Comparison of ENCODE assay signal across 1 cellular context in the genomic region with DNA sequence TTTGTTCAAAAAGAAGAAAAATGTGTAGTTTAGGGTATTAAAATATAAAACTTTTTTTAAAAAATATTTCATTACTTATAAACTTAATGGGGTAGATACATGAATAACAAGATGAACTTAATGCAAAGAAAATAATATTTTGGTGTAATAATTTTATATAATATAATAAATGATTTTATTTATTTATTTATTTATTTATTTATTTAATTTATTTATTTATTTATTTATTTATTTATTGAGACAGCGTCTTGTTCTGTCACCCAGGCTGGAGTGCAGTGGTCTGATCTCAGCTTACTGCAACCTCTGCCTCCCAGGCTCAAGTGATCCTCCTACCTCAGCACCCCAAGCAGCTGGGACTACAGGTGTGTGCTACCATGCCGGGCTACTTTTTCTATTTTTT.
A peak's percentile ranks its signal among the peaks of the same experiment; 100 is the strongest.
TF ChIP-seq lines count a peak whose summit lies in the region.

No MANE protein-coding gene starts in this region.

TF ChIP-seq in HEK293, 187 proteins besides CTCF, POLR2A, EP300 and RAD21 (continued from another document and continues in another):
- TF ChIP-seq, protein P1, sequence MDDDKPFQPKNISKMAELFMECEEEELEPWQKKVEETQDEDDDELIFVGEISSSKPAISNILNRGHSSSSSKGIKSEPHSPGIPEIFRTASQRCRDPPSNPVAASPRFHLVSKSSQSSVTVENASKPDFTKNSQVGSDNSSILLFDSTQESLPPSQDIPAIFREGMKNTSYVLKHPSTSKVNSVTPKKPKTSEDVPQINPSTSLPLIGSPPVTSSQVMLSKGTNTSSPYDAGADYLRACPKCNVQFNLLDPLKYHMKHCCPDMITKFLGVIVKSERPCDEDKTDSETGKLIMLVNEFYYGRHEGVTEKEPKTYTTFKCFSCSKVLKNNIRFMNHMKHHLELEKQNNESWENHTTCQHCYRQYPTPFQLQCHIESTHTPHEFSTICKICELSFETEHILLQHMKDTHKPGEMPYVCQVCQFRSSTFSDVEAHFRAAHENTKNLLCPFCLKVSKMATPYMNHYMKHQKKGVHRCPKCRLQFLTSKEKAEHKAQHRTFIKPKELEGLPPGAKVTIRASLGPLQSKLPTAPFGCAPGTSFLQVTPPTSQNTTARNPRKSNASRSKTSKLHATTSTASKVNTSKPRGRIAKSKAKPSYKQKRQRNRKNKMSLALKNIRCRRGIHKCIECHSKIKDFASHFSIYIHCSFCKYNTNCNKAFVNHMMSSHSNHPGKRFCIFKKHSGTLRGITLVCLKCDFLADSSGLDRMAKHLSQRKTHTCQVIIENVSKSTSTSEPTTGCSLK (tag by site-specific recombination; IDR thresholded peaks at IDR 0.05): no peak
- TF ChIP-seq ZNF112 (tag by site-specific recombination; IDR thresholded peaks at IDR 0.05) (no peak), ZNF843 (tag by site-specific recombination; IDR thresholded peaks at IDR 0.05) (no peak), GLIS1 (tag by site-specific recombination; IDR thresholded peaks at IDR 0.05) (no peak), ZNF558 (tag by site-specific recombination; IDR thresholded peaks at IDR 0.05) (0 out of 2 replicates have a peak, but pooled peaks have one; percentile 36), ZNF354C (tag by site-specific recombination; IDR thresholded peaks at IDR 0.05; ENCODE audit: borderline replicate concordance, low read depth) (no peak), ZNF548 (tag by site-specific recombination; IDR thresholded peaks at IDR 0.05) (no peak), ZNF707 (tag by site-specific recombination; IDR thresholded peaks at IDR 0.05) (no peak), ZBTB48 (tag by site-specific recombination; IDR thresholded peaks at IDR 0.05) (no peak), ZNF114 (tag by site-specific recombination; IDR thresholded peaks at IDR 0.05) (no peak), TCF7L2 (IDR thresholded peaks at IDR 0.05; ENCODE audit: borderline replicate concordance, low read depth, low read length) (no peak), ZBTB8A (tag by site-specific recombination; IDR thresholded peaks at IDR 0.05) (peak; percentile 55; the same call in 1 of the 2 replicates), ZNF664 (tag by site-specific recombination; IDR thresholded peaks at IDR 0.05) (no peak), ZNF658 (tag by site-specific recombination; IDR thresholded peaks at IDR 0.05) (no peak), ZEB2 (tag by site-specific recombination; IDR thresholded peaks at IDR 0.05) (no peak), ZNF16 (tag by site-specific recombination; IDR thresholded peaks at IDR 0.05; ENCODE audit: low read depth) (no peak), ZNF791 (tag by site-specific recombination; IDR thresholded peaks at IDR 0.05) (no peak), ZXDB (tag by site-specific recombination; IDR thresholded peaks at IDR 0.05) (peak; percentile 45; the same call in 1 of the 2 replicates), ZNF433 (tag by site-specific recombination; IDR thresholded peaks at IDR 0.05; ENCODE audit: low read depth) (no peak), ZNF140 (tag by site-specific recombination; IDR thresholded peaks at IDR 0.05) (peak; percentile 60; the same call in 1 of the 2 replicates), ZNF175 (tag by site-specific recombination; IDR thresholded peaks at IDR 0.05) (no peak), ZNF670 (tag by site-specific recombination; IDR thresholded peaks at IDR 0.05; ENCODE audit: low read depth) (no peak), OSR2 (tag by site-specific recombination; IDR thresholded peaks at IDR 0.05) (no peak), ZNF549 (tag by site-specific recombination; IDR thresholded peaks at IDR 0.05) (no peak), OVOL3 (tag by site-specific recombination; IDR thresholded peaks at IDR 0.05) (no peak), ZNF132 (tag by site-specific recombination; IDR thresholded peaks at IDR 0.05; ENCODE audit: borderline replicate concordance) (no peak), ZNF133 (tag by site-specific recombination; IDR thresholded peaks at IDR 0.05) (no peak), ZNF561 (tag by site-specific recombination; IDR thresholded peaks at IDR 0.05; ENCODE audit: borderline replicate concordance) (no peak), SALL2 (tag by site-specific recombination; IDR thresholded peaks at IDR 0.05; ENCODE audit: borderline replicate concordance) (no peak), GLI4 (tag by site-specific recombination; IDR thresholded peaks at IDR 0.05) (no peak), ZNF660 (tag by site-specific recombination; IDR thresholded peaks at IDR 0.05) (no peak)
- TF ChIP-seq, protein P2, sequence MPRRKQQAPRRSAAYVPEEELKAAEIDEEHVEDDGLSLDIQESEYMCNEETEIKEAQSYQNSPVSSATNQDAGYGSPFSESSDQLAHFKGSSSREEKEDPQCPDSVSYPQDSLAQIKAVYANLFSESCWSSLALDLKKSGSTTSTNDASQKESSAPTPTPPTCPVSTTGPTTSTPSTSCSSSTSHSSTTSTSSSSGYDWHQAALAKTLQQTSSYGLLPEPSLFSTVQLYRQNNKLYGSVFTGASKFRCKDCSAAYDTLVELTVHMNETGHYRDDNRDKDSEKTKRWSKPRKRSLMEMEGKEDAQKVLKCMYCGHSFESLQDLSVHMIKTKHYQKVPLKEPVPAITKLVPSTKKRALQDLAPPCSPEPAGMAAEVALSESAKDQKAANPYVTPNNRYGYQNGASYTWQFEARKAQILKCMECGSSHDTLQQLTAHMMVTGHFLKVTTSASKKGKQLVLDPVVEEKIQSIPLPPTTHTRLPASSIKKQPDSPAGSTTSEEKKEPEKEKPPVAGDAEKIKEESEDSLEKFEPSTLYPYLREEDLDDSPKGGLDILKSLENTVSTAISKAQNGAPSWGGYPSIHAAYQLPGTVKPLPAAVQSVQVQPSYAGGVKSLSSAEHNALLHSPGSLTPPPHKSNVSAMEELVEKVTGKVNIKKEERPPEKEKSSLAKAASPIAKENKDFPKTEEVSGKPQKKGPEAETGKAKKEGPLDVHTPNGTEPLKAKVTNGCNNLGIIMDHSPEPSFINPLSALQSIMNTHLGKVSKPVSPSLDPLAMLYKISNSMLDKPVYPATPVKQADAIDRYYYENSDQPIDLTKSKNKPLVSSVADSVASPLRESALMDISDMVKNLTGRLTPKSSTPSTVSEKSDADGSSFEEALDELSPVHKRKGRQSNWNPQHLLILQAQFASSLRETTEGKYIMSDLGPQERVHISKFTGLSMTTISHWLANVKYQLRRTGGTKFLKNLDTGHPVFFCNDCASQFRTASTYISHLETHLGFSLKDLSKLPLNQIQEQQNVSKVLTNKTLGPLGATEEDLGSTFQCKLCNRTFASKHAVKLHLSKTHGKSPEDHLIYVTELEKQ (tag by site-specific recombination; IDR thresholded peaks at IDR 0.05; ENCODE audit: borderline replicate concordance): no peak
- TF ChIP-seq, protein P3, sequence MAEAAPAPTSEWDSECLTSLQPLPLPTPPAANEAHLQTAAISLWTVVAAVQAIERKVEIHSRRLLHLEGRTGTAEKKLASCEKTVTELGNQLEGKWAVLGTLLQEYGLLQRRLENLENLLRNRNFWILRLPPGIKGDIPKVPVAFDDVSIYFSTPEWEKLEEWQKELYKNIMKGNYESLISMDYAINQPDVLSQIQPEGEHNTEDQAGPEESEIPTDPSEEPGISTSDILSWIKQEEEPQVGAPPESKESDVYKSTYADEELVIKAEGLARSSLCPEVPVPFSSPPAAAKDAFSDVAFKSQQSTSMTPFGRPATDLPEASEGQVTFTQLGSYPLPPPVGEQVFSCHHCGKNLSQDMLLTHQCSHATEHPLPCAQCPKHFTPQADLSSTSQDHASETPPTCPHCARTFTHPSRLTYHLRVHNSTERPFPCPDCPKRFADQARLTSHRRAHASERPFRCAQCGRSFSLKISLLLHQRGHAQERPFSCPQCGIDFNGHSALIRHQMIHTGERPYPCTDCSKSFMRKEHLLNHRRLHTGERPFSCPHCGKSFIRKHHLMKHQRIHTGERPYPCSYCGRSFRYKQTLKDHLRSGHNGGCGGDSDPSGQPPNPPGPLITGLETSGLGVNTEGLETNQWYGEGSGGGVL (tag by site-specific recombination; IDR thresholded peaks at IDR 0.05): no peak
- TF ChIP-seq, protein P4, sequence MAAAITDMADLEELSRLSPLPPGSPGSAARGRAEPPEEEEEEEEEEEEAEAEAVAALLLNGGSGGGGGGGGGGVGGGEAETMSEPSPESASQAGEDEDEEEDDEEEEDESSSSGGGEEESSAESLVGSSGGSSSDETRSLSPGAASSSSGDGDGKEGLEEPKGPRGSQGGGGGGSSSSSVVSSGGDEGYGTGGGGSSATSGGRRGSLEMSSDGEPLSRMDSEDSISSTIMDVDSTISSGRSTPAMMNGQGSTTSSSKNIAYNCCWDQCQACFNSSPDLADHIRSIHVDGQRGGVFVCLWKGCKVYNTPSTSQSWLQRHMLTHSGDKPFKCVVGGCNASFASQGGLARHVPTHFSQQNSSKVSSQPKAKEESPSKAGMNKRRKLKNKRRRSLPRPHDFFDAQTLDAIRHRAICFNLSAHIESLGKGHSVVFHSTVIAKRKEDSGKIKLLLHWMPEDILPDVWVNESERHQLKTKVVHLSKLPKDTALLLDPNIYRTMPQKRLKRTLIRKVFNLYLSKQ (tag by site-specific recombination; IDR thresholded peaks at IDR 0.05; ENCODE audit: borderline replicate concordance): no peak
- TF ChIP-seq, protein P5, sequence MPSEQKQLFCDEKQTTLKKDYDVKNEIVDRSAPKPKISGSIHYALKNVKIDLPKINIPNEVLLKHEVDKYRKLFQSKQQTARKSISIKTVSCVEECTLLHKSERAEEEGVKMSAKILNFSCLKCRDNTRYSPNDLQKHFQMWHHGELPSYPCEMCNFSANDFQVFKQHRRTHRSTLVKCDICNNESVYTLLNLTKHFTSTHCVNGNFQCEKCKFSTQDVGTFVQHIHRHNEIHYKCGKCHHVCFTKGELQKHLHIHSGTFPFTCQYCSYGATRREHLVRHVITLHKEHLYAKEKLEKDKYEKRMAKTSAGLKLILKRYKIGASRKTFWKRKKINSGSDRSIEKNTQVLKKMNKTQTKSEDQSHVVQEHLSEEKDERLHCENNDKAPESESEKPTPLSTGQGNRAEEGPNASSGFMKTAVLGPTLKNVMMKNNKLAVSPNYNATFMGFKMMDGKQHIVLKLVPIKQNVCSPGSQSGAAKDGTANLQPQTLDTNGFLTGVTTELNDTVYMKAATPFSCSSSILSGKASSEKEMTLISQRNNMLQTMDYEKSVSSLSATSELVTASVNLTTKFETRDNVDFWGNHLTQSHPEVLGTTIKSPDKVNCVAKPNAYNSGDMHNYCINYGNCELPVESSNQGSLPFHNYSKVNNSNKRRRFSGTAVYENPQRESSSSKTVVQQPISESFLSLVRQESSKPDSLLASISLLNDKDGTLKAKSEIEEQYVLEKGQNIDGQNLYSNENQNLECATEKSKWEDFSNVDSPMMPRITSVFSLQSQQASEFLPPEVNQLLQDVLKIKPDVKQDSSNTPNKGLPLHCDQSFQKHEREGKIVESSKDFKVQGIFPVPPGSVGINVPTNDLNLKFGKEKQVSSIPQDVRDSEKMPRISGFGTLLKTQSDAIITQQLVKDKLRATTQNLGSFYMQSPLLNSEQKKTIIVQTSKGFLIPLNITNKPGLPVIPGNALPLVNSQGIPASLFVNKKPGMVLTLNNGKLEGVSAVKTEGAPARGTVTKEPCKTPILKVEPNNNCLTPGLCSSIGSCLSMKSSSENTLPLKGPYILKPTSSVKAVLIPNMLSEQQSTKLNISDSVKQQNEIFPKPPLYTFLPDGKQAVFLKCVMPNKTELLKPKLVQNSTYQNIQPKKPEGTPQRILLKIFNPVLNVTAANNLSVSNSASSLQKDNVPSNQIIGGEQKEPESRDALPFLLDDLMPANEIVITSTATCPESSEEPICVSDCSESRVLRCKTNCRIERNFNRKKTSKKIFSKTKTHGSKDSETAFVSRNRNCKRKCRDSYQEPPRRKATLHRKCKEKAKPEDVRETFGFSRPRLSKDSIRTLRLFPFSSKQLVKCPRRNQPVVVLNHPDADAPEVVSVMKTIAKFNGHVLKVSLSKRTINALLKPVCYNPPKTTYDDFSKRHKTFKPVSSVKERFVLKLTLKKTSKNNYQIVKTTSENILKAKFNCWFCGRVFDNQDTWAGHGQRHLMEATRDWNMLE (tag by site-specific recombination; conservative IDR thresholded peaks at IDR 0.05; ENCODE audit: low read depth): peak; percentile 73
- TF ChIP-seq, protein P6, sequence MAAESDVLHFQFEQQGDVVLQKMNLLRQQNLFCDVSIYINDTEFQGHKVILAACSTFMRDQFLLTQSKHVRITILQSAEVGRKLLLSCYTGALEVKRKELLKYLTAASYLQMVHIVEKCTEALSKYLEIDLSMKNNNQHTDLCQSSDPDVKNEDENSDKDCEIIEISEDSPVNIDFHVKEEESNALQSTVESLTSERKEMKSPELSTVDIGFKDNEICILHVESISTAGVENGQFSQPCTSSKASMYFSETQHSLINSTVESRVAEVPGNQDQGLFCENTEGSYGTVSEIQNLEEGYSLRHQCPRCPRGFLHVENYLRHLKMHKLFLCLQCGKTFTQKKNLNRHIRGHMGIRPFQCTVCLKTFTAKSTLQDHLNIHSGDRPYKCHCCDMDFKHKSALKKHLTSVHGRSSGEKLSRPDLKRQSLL (tag by site-specific recombination; IDR thresholded peaks at IDR 0.05): no peak
- TF ChIP-seq, protein P7, sequence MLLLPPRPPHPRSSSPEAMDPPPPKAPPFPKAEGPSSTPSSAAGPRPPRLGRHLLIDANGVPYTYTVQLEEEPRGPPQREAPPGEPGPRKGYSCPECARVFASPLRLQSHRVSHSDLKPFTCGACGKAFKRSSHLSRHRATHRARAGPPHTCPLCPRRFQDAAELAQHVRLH (tag by site-specific recombination; IDR thresholded peaks at IDR 0.05): no peak
- TF ChIP-seq, protein P8, sequence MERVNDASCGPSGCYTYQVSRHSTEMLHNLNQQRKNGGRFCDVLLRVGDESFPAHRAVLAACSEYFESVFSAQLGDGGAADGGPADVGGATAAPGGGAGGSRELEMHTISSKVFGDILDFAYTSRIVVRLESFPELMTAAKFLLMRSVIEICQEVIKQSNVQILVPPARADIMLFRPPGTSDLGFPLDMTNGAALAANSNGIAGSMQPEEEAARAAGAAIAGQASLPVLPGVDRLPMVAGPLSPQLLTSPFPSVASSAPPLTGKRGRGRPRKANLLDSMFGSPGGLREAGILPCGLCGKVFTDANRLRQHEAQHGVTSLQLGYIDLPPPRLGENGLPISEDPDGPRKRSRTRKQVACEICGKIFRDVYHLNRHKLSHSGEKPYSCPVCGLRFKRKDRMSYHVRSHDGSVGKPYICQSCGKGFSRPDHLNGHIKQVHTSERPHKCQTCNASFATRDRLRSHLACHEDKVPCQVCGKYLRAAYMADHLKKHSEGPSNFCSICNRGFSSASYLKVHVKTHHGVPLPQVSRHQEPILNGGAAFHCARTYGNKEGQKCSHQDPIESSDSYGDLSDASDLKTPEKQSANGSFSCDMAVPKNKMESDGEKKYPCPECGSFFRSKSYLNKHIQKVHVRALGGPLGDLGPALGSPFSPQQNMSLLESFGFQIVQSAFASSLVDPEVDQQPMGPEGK (tag by site-specific recombination; IDR thresholded peaks at IDR 0.05): no peak
- TF ChIP-seq, protein P9, sequence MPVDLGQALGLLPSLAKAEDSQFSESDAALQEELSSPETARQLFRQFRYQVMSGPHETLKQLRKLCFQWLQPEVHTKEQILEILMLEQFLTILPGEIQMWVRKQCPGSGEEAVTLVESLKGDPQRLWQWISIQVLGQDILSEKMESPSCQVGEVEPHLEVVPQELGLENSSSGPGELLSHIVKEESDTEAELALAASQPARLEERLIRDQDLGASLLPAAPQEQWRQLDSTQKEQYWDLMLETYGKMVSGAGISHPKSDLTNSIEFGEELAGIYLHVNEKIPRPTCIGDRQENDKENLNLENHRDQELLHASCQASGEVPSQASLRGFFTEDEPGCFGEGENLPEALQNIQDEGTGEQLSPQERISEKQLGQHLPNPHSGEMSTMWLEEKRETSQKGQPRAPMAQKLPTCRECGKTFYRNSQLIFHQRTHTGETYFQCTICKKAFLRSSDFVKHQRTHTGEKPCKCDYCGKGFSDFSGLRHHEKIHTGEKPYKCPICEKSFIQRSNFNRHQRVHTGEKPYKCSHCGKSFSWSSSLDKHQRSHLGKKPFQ (tag by site-specific recombination; IDR thresholded peaks at IDR 0.05): no peak
